In genomic region chr6:2630362-2630761, GRCh38 we compare ENCODE assay signal across 12 cellular contexts.
A peak's percentile ranks its signal among the peaks of the same experiment; 100 is the strongest.
DNase-seq lines count a peak whose midpoint lies in the region; TF ChIP-seq lines count a peak whose summit lies in the region.
"Had no signal": no experiment of that assay in that cellular context is flagged by ENCODE, and none has a peak within 500 bp of the region (broad histone marks: within the 10 kb centered on the region; RNA-seq: fewer than 3 reads in every experiment).

No MANE protein-coding gene starts in this region.

- TF ChIP-seq POLR2A in testis (IDR thresholded peaks at IDR 0.05): no peak

- no peak overlapping the region for H3K4me3 ChIP-seq in mesendoderm (ENCODE audit: low read length)
- H3K4me3 ChIP-seq in testis: no peak overlapping the region
- no peak overlapping the region for H3K4me3 ChIP-seq in effector memory CD4-positive, alpha-beta T cell (ENCODE audit: insufficient read depth, low read depth, low read length, poor library complexity, severe bottlenecking)
- H3K4me3 ChIP-seq: right atrium auricular region had no signal

- H3K27ac ChIP-seq in mesendoderm (ENCODE audit: low read depth, low read length) (no peak overlapping the region), testis (no peak overlapping the region)
- no peak overlapping the region for H3K27ac ChIP-seq in effector memory CD4-positive, alpha-beta T cell (ENCODE audit: insufficient read depth, low read length, poor library complexity, severe bottlenecking)

- H2BK5ac ChIP-seq in mesendoderm (ENCODE audit: low read length): no peak overlapping the region

- no peak overlapping the region for H3K27ac Mint-ChIP-seq in activated CD4-positive, alpha-beta T cell treated with anti-CD3 and anti-CD28 coated beads, Interleukin-2, amount 10 ng/mL, durations not matched to agents 7 days and 5 days
- H3K27ac Mint-ChIP-seq: stimulated activated naive CD8-positive, alpha-beta T cell treated with anti-CD3 and anti-CD28 coated beads, Interleukin-15, Interleukin-2, amounts not matched to agents 100 ng/mL and 50 ng/mL, for 24 hours had no signal

- no peaks in the 10 kb centered on the region for H3K9me3 Mint-ChIP-seq in activated CD4-positive, alpha-beta T cell treated with anti-CD3 and anti-CD28 coated beads, Interleukin-2, amount 10 ng/mL, durations not matched to agents 7 days and 5 days
- H3K9me3 Mint-ChIP-seq: stimulated activated naive CD8-positive, alpha-beta T cell treated with anti-CD3 and anti-CD28 coated beads, Interleukin-15, Interleukin-2, amounts not matched to agents 100 ng/mL and 50 ng/mL, for 24 hours had no signal

- H3K4me2 ChIP-seq in mesendoderm (ENCODE audit: low read length): no peak overlapping the region

- H2BK120ac ChIP-seq in mesendoderm (ENCODE audit: low read depth, low read length): no peak overlapping the region

- no peak overlapping the region for H4K8ac ChIP-seq in mesendoderm (ENCODE audit: low read depth, low read length)

- no peak overlapping the region for H3K9ac ChIP-seq in mesendoderm (ENCODE audit: low read length)

- DNase-seq in Caki2 (ENCODE audit: low read depth) (peak; percentile 87), NCI-H446 (lab: John Stamatoyannopoulos, UW) (peak; percentile 41 to 73), cerebellar cortex (ENCODE audit: low spot score) (peak; percentile 63), mesendoderm (peak; percentile 63), testis (no peak)
- DNase-seq in activated naive CD4-positive, alpha-beta T cell treated with anti-CD3 and anti-CD28 coated beads, Interleukin-2, amount 50 U/mL, for 16 hours: no peak
- DNase-seq in effector memory CD4-positive, alpha-beta T cell: no peak
- no peak for DNase-seq in activated CD4-positive, alpha-beta T cell treated with anti-CD3 and anti-CD28 coated beads, Interleukin-2, amount 10 ng/mL, durations not matched to agents 7 days and 5 days
- DNase-seq: activated effector memory CD4-positive, alpha-beta T cell treated with anti-CD3 and anti-CD28 coated beads, Interleukin-2, amount 50 U/mL, for 16 hours; NCI-H1694 had no signal

- no peak overlapping the region for H3K56ac ChIP-seq in mesendoderm (ENCODE audit: low read length)

- H4K5ac ChIP-seq in mesendoderm (ENCODE audit: low read length): no peak overlapping the region

- H2AK5ac ChIP-seq in mesendoderm (ENCODE audit: low read length): no peak overlapping the region

- no peaks in the 10 kb centered on the region for H3K36me3 Mint-ChIP-seq in activated CD4-positive, alpha-beta T cell treated with anti-CD3 and anti-CD28 coated beads, Interleukin-2, amount 10 ng/mL, durations not matched to agents 7 days and 5 days (ENCODE audit: low read depth)

- H3K27me3 ChIP-seq in mesendoderm (ENCODE audit: insufficient read depth, low read length, poor library complexity) (no peaks in the 10 kb centered on the region), testis (no peaks in the 10 kb centered on the region)
- H3K27me3 ChIP-seq in effector memory CD4-positive, alpha-beta T cell (replicated peaks; ENCODE audit: control insufficient read depth, insufficient read depth, low read length, poor library complexity, severe bottlenecking): no peaks in the 10 kb centered on the region
- H3K27me3 ChIP-seq: right atrium auricular region had no signal

- H3K79me1 ChIP-seq in mesendoderm (ENCODE audit: low read length): no peaks in the 10 kb centered on the region

- no peaks in the 10 kb centered on the region for H3K79me2 ChIP-seq in mesendoderm (ENCODE audit: control insufficient read depth, insufficient read depth, low read length)

- no CpG with 5 or more reads among the region's 6 CpGs for WGBS in mesendoderm (ENCODE audit: extremely low coverage, insufficient coverage, low lambda C conversion rate)
- 82 to 84% methylated on average over 6 of the region's 6 CpGs for WGBS in testis, 2 donors

- H2BK15ac ChIP-seq in mesendoderm (replicated peaks; ENCODE audit: low read depth): no peak overlapping the region

- no peaks in the 10 kb centered on the region for H3K36me3 ChIP-seq in mesendoderm (ENCODE audit: control insufficient read depth, insufficient read depth, low read length)
- no peaks in the 10 kb centered on the region for H3K36me3 ChIP-seq in testis (ENCODE audit: low read depth, missing control alignments)
- no peaks in the 10 kb centered on the region for H3K36me3 ChIP-seq in effector memory CD4-positive, alpha-beta T cell (ENCODE audit: control insufficient read depth, insufficient read depth, low read length)
- H3K36me3 ChIP-seq: right atrium auricular region had no signal

- TF ChIP-seq CTCF in testis (IDR thresholded peaks at IDR 0.05): no peak

- intact Hi-C loops in testis (cut with DNase I; ENCODE audit: low total_unique reads): loop anchor here (10.0 kb wide), 1 partner anchor 1036 kb away; no protein-coding TSS in a partner anchor

- H3K4me3 Mint-ChIP-seq in activated CD4-positive, alpha-beta T cell treated with anti-CD3 and anti-CD28 coated beads, Interleukin-2, amount 10 ng/mL, durations not matched to agents 7 days and 5 days: no peak overlapping the region
- H3K4me3 Mint-ChIP-seq: stimulated activated naive CD8-positive, alpha-beta T cell treated with anti-CD3 and anti-CD28 coated beads, Interleukin-15, Interleukin-2, amounts not matched to agents 100 ng/mL and 50 ng/mL, for 24 hours had no signal

- POLR2A ChIA-PET in activated CD4-positive, alpha-beta T cell treated with anti-CD3 and anti-CD28 coated beads, Interleukin-2, amount 10 ng/mL, durations not matched to agents 7 days and 5 days (lab: Charles Lee): no interaction called here

- in situ Hi-C loops in Caki2 (cut with HindIII; ENCODE audit: low pct_unique_long_range_greater_than_20kb, low sequenced_read_pairs): loop anchor here (5.0 to 10.0 kb wide), 2 partner anchors 528 to 1026 kb away; partner anchors contain the start of gene FOXC1

- H3K27me3 Mint-ChIP-seq in activated CD4-positive, alpha-beta T cell treated with anti-CD3 and anti-CD28 coated beads, Interleukin-2, amount 10 ng/mL, durations not matched to agents 7 days and 5 days: peaks cover 8% of the 10 kb centered on the region

- H3K4me1 ChIP-seq in mesendoderm (ENCODE audit: control insufficient read depth, low read depth, low read length) (peaks cover 6% of the 10 kb centered on the region), testis (peaks cover 12% of the 10 kb centered on the region)
- H3K4me1 ChIP-seq in effector memory CD4-positive, alpha-beta T cell (ENCODE audit: control insufficient read depth, insufficient read depth, low read length, poor library complexity, severe bottlenecking): no peaks in the 10 kb centered on the region

- CTCF ChIA-PET in activated CD4-positive, alpha-beta T cell treated with anti-CD3 and anti-CD28 coated beads, Interleukin-2, amount 10 ng/mL, durations not matched to agents 7 days and 5 days (lab: Charles Lee): interaction anchor here (1.0 kb wide), 1 partner anchor 1035 kb away, joined by 3 read pairs; no protein-coding TSS in a partner anchor

- peaks cover 3% of the 10 kb centered on the region for H3K4me1 Mint-ChIP-seq in activated CD4-positive, alpha-beta T cell treated with anti-CD3 and anti-CD28 coated beads, Interleukin-2, amount 10 ng/mL, durations not matched to agents 7 days and 5 days

- H3K18ac ChIP-seq in mesendoderm (ENCODE audit: low read length): no peak overlapping the region

- H3K4ac ChIP-seq in mesendoderm (ENCODE audit: low read depth, low read length): no peak overlapping the region

- no peak overlapping the region for H3K23ac ChIP-seq in mesendoderm (ENCODE audit: low read length)

- no peaks in the 10 kb centered on the region for H3K9me3 ChIP-seq in testis
- H3K9me3 ChIP-seq in effector memory CD4-positive, alpha-beta T cell (ENCODE audit: control insufficient read depth, low read length): no peaks in the 10 kb centered on the region
- H3K9me3 ChIP-seq: right atrium auricular region had no signal

Comparison
In these comparisons a context has a peak if more than half of its experiments do, and no peak if none do; other contexts are left out.
1. DNase-seq: peak in Caki2 (single experiment), NCI-H446 (2 of 2), cerebellar cortex (single experiment) and mesendoderm (single experiment); none in testis (single experiment), activated naive CD4-positive, alpha-beta T cell treated with anti-CD3 and anti-CD28 coated beads, Interleukin-2, amount 50 U/mL, for 16 hours (single experiment), effector memory CD4-positive, alpha-beta T cell (0 of 3) and activated CD4-positive, alpha-beta T cell treated with anti-CD3 and anti-CD28 coated beads, Interleukin-2, amount 10 ng/mL, durations not matched to agents 7 days and 5 days (single experiment).